ENCODE assay signal across 15 cellular contexts in the genomic region with DNA sequence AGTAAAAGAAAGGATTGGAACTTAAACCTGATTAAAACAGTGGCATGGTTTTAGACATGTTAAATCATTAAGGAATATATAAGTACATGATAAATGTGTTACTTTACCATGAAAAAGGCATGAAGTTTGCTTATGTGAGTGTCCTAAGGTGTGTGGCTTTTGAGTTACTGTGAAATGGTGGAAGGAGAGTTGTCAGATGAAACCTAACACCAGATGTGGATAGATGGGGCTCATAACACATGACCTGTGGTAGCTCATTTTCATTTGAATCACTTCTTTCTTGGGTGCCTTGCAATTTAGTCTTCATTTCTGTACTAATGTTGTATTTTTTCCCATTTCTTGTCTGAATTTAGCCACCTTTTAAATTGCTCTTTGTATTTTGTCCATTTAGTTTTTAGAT. TPM values are rescaled to one million over a fixed set of nuclear protein-coding genes. Genes with fewer than 3 reads are reported as not detected.
DNase-seq lines count a peak whose midpoint lies in the region; ATAC-seq lines count a peak whose summit lies in the region.
"Had no signal": no experiment of that assay in that cellular context is flagged by ENCODE, and none has a peak within 500 bp of the region (broad histone marks: within the 10 kb centered on the region; RNA-seq: fewer than 3 reads in every experiment).

No MANE protein-coding gene starts in this region.

- no peak overlapping the region for H3K27ac ChIP-seq in CD4-positive, CD25-positive, alpha-beta regulatory T cell (ENCODE audit: insufficient read depth, low read length, poor library complexity, severe bottlenecking)
- no peak overlapping the region for H3K27ac ChIP-seq in iPS-20b (ENCODE audit: low read length)
- H3K27ac ChIP-seq: vagina had no signal

- H3K36me3 Mint-ChIP-seq in CD4-positive, CD25-positive, alpha-beta regulatory T cell = peaks cover 7% of the 10 kb centered on the region
- no peaks in the 10 kb centered on the region for H3K36me3 Mint-ChIP-seq in immature natural killer cell

- H3K9ac ChIP-seq in iPS-20b (ENCODE audit: low read depth, low read length) = peak overlapping the region; percentile 12; the same call in 1 of the 2 replicates

- no peaks in the 10 kb centered on the region for H3K27me3 Mint-ChIP-seq in CD4-positive, CD25-positive, alpha-beta regulatory T cell
- no peaks in the 10 kb centered on the region for H3K27me3 Mint-ChIP-seq in immature natural killer cell (ENCODE audit: low read depth in 3 of 3)
- H3K27me3 Mint-ChIP-seq: effector memory CD8-positive, alpha-beta T cell; naive B cell had no signal

- H3K27me3 ChIP-seq in CD4-positive, CD25-positive, alpha-beta regulatory T cell (ENCODE audit: control insufficient read depth, insufficient read depth, low read length) = no peaks in the 10 kb centered on the region
- H3K27me3 ChIP-seq in MG63 (no peaks in the 10 kb centered on the region), iPS-20b (ENCODE audit: insufficient read depth, low read length) (no peaks in the 10 kb centered on the region)
- H3K27me3 ChIP-seq: vagina had no signal

- ATAC-seq in CD4-positive, CD25-positive, alpha-beta regulatory T cell (ENCODE audit: low read depth in 2 of 2) = no peak
- ATAC-seq in GM21529 (IDR thresholded peaks at IDR 0.05; ENCODE audit: unreplicated experiment) (peak; percentile 61), GM18870 (IDR thresholded peaks at IDR 0.05; ENCODE audit: unreplicated experiment) (no peak)
- ATAC-seq: effector memory CD8-positive, alpha-beta T cell; HCT116 had no signal

- no peaks in the 10 kb centered on the region for H3K4me1 ChIP-seq in CD4-positive, CD25-positive, alpha-beta regulatory T cell (ENCODE audit: control insufficient read depth, insufficient read depth, low read length, poor library complexity, severe bottlenecking)
- H3K4me1 ChIP-seq in iPS-20b (ENCODE audit: insufficient read depth, low read length) = peaks cover 64% of the 10 kb centered on the region

- peaks cover 31 to 59% (median 49%) of the 10 kb centered on the region in 4 donors for H3K4me1 Mint-ChIP-seq in CD4-positive, CD25-positive, alpha-beta regulatory T cell
- peaks cover 30 to 61% of the 10 kb centered on the region in 2 donors for H3K4me1 Mint-ChIP-seq in immature natural killer cell

- H3K36me3 ChIP-seq in CD4-positive, CD25-positive, alpha-beta regulatory T cell (ENCODE audit: control insufficient read depth, insufficient read depth, low read length) = peaks cover 1% of the 10 kb centered on the region
- peaks cover 13% of the 10 kb centered on the region for H3K36me3 ChIP-seq in MG63
- H3K36me3 ChIP-seq in iPS-20b (ENCODE audit: insufficient read depth, low read depth, low read length) = no peaks in the 10 kb centered on the region
- H3K36me3 ChIP-seq: vagina had no signal

- H3K4me3 ChIP-seq in CD4-positive, CD25-positive, alpha-beta regulatory T cell (ENCODE audit: low read depth, low read length) = no peak overlapping the region
- peak overlapping the region; percentile 4; the same call in 1 of the 2 replicates for H3K4me3 ChIP-seq in MG63
- peak overlapping the region; percentile 32; the same call in 1 of the 2 replicates for H3K4me3 ChIP-seq in iPS-20b (ENCODE audit: low read length)
- H3K4me3 ChIP-seq: vagina had no signal

- no peaks in the 10 kb centered on the region for H3K9me3 ChIP-seq in CD4-positive, CD25-positive, alpha-beta regulatory T cell (ENCODE audit: control insufficient read depth in 2 of 2, low read length in 2 of 2)
- no peaks in the 10 kb centered on the region for H3K9me3 ChIP-seq in MG63
- no peaks in the 10 kb centered on the region for H3K9me3 ChIP-seq in iPS-20b (ENCODE audit: insufficient read depth, low read depth, low read length)
- H3K9me3 ChIP-seq: vagina had no signal

- no peak overlapping the region for H3K4me3 Mint-ChIP-seq in CD4-positive, CD25-positive, alpha-beta regulatory T cell
- H3K4me3 Mint-ChIP-seq in immature natural killer cell = no peak overlapping the region

- H3K9me3 Mint-ChIP-seq in CD4-positive, CD25-positive, alpha-beta regulatory T cell = peaks cover 0 to 2% (median 0%) of the 10 kb centered on the region in 7 donors
- H3K9me3 Mint-ChIP-seq in immature natural killer cell = no peaks in the 10 kb centered on the region
- H3K9me3 Mint-ChIP-seq: activated T-helper 2 cell treated with anti-CD3 and anti-CD28 coated beads, Interferon-gamma antibody, Interleukin-2, Interleukin-4, amounts not matched to agents 10 μg/mL and 5 μg/mL and 100 μg/mL, durations not matched to agents 14 hours and 24 hours and 36 hours; effector memory CD8-positive, alpha-beta T cell; naive B cell had no signal

- no peak for DNase-seq in CD4-positive, CD25-positive, alpha-beta regulatory T cell
- no peak for DNase-seq in MG63
- no peak for DNase-seq in immature natural killer cell
- DNase-seq in cortex of kidney (lab: John Stamatoyannopoulos, UW) = no peak
- no peak for DNase-seq in NCI-H510A (lab: John Stamatoyannopoulos, UW)
- DNase-seq: activated CD4-positive, alpha-beta T cell treated with anti-CD3 and anti-CD28 coated beads, Interleukin-2, amount 50 U/mL, for 48 hours; effector memory CD8-positive, alpha-beta T cell; naive B cell; T1000 had no signal

- H3K27ac Mint-ChIP-seq in CD4-positive, CD25-positive, alpha-beta regulatory T cell = peak overlapping the region in 2 of 3 donors; percentile 1 to 84
- peak overlapping the region in 1 of 6 donors; percentile 18 for H3K27ac Mint-ChIP-seq in immature natural killer cell
- H3K27ac Mint-ChIP-seq: activated T-helper 2 cell treated with anti-CD3 and anti-CD28 coated beads, Interferon-gamma antibody, Interleukin-2, Interleukin-4, amounts not matched to agents 10 μg/mL and 5 μg/mL and 100 μg/mL, durations not matched to agents 14 hours and 24 hours and 36 hours; effector memory CD8-positive, alpha-beta T cell had no signal

RNA-seq across cellular contexts. Expression of gene MEF2A, which starts 13.0 kb away (rescaled TPM):
- 24.2 TPM for total RNA-seq in CD4-positive, CD25-positive, alpha-beta regulatory T cell
- polyA plus RNA-seq in CD4-positive, CD25-positive, alpha-beta regulatory T cell = 10 to 100 TPM in 3 of 4 donors, 1 to 10 TPM in 1; 7.2 to 14.9 (median 10.2) TPM
- 29.1 and 68.8 TPM in 2 replicates for total RNA-seq in MG63 (2014; rRNA removed; shearing (Covaris generic); ENCODE audit: low replicate concordance)
- 10 to 100 TPM in 1 of 3 donors, 1 to 10 TPM in 2; 5.8 to 14.4 (median 6.3) TPM for polyA plus RNA-seq in immature natural killer cell
